ENCODE assay signal across 1 cellular context in genomic region chr20:33013701-33014326, GRCh38.
TF ChIP-seq lines count a peak whose summit lies in the region.

No MANE protein-coding gene starts in this region.

TF ChIP-seq in HepG2, 621 proteins besides CTCF, POLR2A, EP300 and RAD21 (continued from another document and continues in another):
- TF ChIP-seq KLF15 (CRISPR knock-in tag; IDR thresholded peaks at IDR 0.05; ENCODE audit: borderline replicate concordance) (no peak), SMYD3 (CRISPR knock-in tag; IDR thresholded peaks at IDR 0.05) (no peak), HNRNPLL (IDR thresholded peaks at IDR 0.05; ENCODE audit: low read depth, low read length, poor library complexity, severe bottlenecking) (peak; percentile 43), HMG20B (CRISPR knock-in tag; conservative IDR thresholded peaks at IDR 0.05) (no peak), ZNF256 (CRISPR knock-in tag; conservative IDR thresholded peaks at IDR 0.05) (no peak), CSRNP1 (CRISPR knock-in tag; IDR thresholded peaks at IDR 0.05) (no peak), SIX4 (CRISPR knock-in tag; IDR thresholded peaks at IDR 0.05) (no peak), ESRRA (CRISPR knock-in tag; IDR thresholded peaks at IDR 0.05; ENCODE audit: low read depth) (no peak), THAP7 (CRISPR knock-in tag; IDR thresholded peaks at IDR 0.05) (0 out of 2 replicates have a peak, but pooled peaks have one; percentile 61), ZNF619 (CRISPR knock-in tag; IDR thresholded peaks at IDR 0.05) (0 out of 2 replicates have a peak, but pooled peaks have one; percentile 23), ARHGAP35 (CRISPR knock-in tag; IDR thresholded peaks at IDR 0.05; ENCODE audit: borderline replicate concordance) (no peak), ZFP36 (IDR thresholded peaks at IDR 0.05; ENCODE audit: borderline replicate concordance, low read depth, low read length, partially characterized antibody) (no peak), ZNF747 (CRISPR knock-in tag; IDR thresholded peaks at IDR 0.05; ENCODE audit: borderline replicate concordance) (no peak), KDM2A (CRISPR knock-in tag; IDR thresholded peaks at IDR 0.05; ENCODE audit: borderline replicate concordance, low read depth) (0 out of 2 replicates have a peak, but pooled peaks have one; percentile 7), RFX3 (CRISPR knock-in tag; IDR thresholded peaks at IDR 0.05) (no peak), ZHX1 (CRISPR knock-in tag; IDR thresholded peaks at IDR 0.05; ENCODE audit: low read depth) (no peak), PREB (CRISPR knock-in tag; IDR thresholded peaks at IDR 0.05) (no peak), ZNF713 (CRISPR knock-in tag; IDR thresholded peaks at IDR 0.05) (no peak), ZNF367 (CRISPR knock-in tag; IDR thresholded peaks at IDR 0.05; ENCODE audit: borderline replicate concordance) (no peak), ZNF776 (CRISPR knock-in tag; IDR thresholded peaks at IDR 0.05) (0 out of 2 replicates have a peak, but pooled peaks have one; percentile 53), ZNF264 (CRISPR knock-in tag; IDR thresholded peaks at IDR 0.05) (no peak), SP140L (CRISPR knock-in tag; IDR thresholded peaks at IDR 0.05; ENCODE audit: borderline replicate concordance) (no peak), ZNF761 (CRISPR knock-in tag; conservative IDR thresholded peaks at IDR 0.05) (no peak), GRHL1 (CRISPR knock-in tag; conservative IDR thresholded peaks at IDR 0.05) (no peak), ZNF780A (CRISPR knock-in tag; IDR thresholded peaks at IDR 0.05) (no peak), SRSF4 (IDR thresholded peaks at IDR 0.05; ENCODE audit: low read depth, low read length, poor library complexity, severe bottlenecking) (no peak), KLF12 (CRISPR knock-in tag; IDR thresholded peaks at IDR 0.05; ENCODE audit: borderline replicate concordance) (no peak), SP2 (CRISPR knock-in tag; IDR thresholded peaks at IDR 0.05) (no peak), MXD1 (CRISPR knock-in tag; IDR thresholded peaks at IDR 0.05) (peak; percentile 38; the same call in 1 of the 2 replicates), SIN3A (IDR thresholded peaks at IDR 0.05; ENCODE audit: borderline replicate concordance, low read depth, low read length) (no peak), HNRNPH1 (optimal IDR thresholded peaks at IDR 0.05; ENCODE audit: low read depth, low read length) (peak; percentile 85), HMGA1 (CRISPR knock-in tag; conservative IDR thresholded peaks at IDR 0.05) (no peak), ZNF451 (CRISPR knock-in tag; IDR thresholded peaks at IDR 0.05) (no peak), FOXA3 (CRISPR knock-in tag; IDR thresholded peaks at IDR 0.05) (no peak), ZFP62 (CRISPR knock-in tag; IDR thresholded peaks at IDR 0.05) (no peak), ELF4 (CRISPR knock-in tag; IDR thresholded peaks at IDR 0.05; ENCODE audit: borderline replicate concordance) (no peak), ZNF558 (CRISPR knock-in tag; IDR thresholded peaks at IDR 0.05; ENCODE audit: borderline replicate concordance) (no peak; the same call in 1 of the 2 replicates), AHDC1 (CRISPR knock-in tag; IDR thresholded peaks at IDR 0.05; ENCODE audit: borderline replicate concordance) (no peak), ZBTB10 (CRISPR knock-in tag; IDR thresholded peaks at IDR 0.05; ENCODE audit: borderline replicate concordance) (no peak), BHLHE40 (IDR thresholded peaks at IDR 0.05; ENCODE audit: low read length) (no peak)
